ENCODE assay signal across 1 cellular context in genomic region chr7:127812540-127812939, GRCh38.
TF ChIP-seq lines count a peak whose summit lies in the region.

No MANE protein-coding gene starts in this region.

TF ChIP-seq in GM23338, 12 proteins besides CTCF, POLR2A, EP300 and RAD21 (continued from another document):
- TF ChIP-seq ZNF462 (CRISPR knock-in tag; IDR thresholded peaks at IDR 0.05) (no peak), STAT1 (IDR thresholded peaks at IDR 0.05; ENCODE audit: unreplicated experiment) (no peak), EZH2phosphoT487 (IDR thresholded peaks at IDR 0.05; ENCODE audit: unreplicated experiment) (no peak), JUNB (IDR thresholded peaks at IDR 0.05; ENCODE audit: unreplicated experiment) (no peak), CREB1 (CRISPR knock-in tag; IDR thresholded peaks at IDR 0.05; ENCODE audit: low read depth) (no peak)
